In the genomic region with DNA sequence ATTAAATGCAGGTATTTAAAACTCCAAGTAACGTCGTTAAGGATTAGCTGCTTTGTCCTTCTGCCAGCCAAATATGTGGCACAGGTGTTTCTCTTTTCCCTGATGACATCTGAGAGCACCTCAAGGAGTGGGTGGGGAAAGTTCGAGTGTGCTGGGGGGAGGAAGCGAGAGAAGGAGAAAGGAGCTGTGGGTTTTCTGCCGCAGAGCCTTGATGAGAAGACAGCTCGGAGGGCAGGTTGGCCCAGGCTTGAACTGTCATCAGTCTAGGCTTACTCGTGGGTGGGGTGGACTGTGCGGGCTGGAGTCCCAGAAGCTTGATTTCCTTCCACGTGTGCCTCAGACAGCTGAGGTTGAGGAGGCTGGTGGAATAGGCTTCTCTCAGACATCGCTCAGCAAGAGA, we compare ENCODE assay signal across 8 cellular contexts. TPM values are rescaled to one million over a fixed set of nuclear protein-coding genes. Genes with fewer than 3 reads are reported as not detected.
DNase-seq lines count a peak whose midpoint lies in the region; ATAC-seq and TF ChIP-seq lines count a peak whose summit lies in the region.

No MANE protein-coding gene starts in this region.

- H3K27me3 Mint-ChIP-seq in central memory CD8-positive, alpha-beta T cell, result no peaks in the 10 kb centered on the region

- intact Hi-C loops in cardiac septum (cut with DNase I), result loop anchor here (10.0 kb wide), 1 partner anchor 83 kb away; no protein-coding TSS in a partner anchor
- intact Hi-C loops in stomach (cut with DNase I; ENCODE audit: low total_unique reads), result no loop called here

- H3K4me1 ChIP-seq in stomach, result peaks cover 18 to 62% (median 43%) of the 10 kb centered on the region in 4 donors

- TF ChIP-seq EP300 in stomach (IDR thresholded peaks at IDR 0.05), result no peak

- H3K4me1 Mint-ChIP-seq in central memory CD8-positive, alpha-beta T cell, result peaks cover 86% of the 10 kb centered on the region

- peak overlapping the region; percentile 92 for H3K27ac Mint-ChIP-seq in central memory CD8-positive, alpha-beta T cell (ENCODE audit: low read depth)

- no peak for TF ChIP-seq POLR2A in stomach (IDR thresholded peaks at IDR 0.05)

- ATAC-seq in GM18520 (IDR thresholded peaks at IDR 0.05; ENCODE audit: unreplicated experiment) (peak; percentile 35), HG02763 (IDR thresholded peaks at IDR 0.05; ENCODE audit: unreplicated experiment) (peak; percentile 69)
- peak; percentile 58 for ATAC-seq in central memory CD8-positive, alpha-beta T cell (replicated peaks; ENCODE audit: extremely low read depth, poor library complexity, severe bottlenecking)

- no peaks in the 10 kb centered on the region for H3K9me3 Mint-ChIP-seq in central memory CD8-positive, alpha-beta T cell

- H3K4me3 Mint-ChIP-seq in central memory CD8-positive, alpha-beta T cell, result peak overlapping the region; percentile 73

- WGBS in stomach, 5 donors, result 40 to 64% (median 46%) methylated on average over 10 of the region's 10 CpGs

- no peak overlapping the region for H3K4me3 ChIP-seq in stomach

- H3K27ac ChIP-seq in stomach, result peak overlapping the region in 2 of 5 donors; percentile 68 to 79

- peaks cover 37% of the 10 kb centered on the region for H3K36me3 Mint-ChIP-seq in central memory CD8-positive, alpha-beta T cell (ENCODE audit: insufficient read depth)

- H3K9me3 ChIP-seq in stomach, result no peaks in the 10 kb centered on the region

- H3K27me3 ChIP-seq in stomach, result no peaks in the 10 kb centered on the region

- H3K36me3 ChIP-seq in stomach, result peaks cover 0 to 8% (median 3%) of the 10 kb centered on the region in 4 donors

- TF ChIP-seq CTCF in stomach (IDR thresholded peaks at IDR 0.05), result no peak

- DNase-seq in T-helper 9 cell (peak; percentile 65), cardiac septum (ENCODE audit: low spot score) (no peak), stomach (no peak), AG20443 (ENCODE audit: low spot score) (no peak)
- DNase-seq in central memory CD8-positive, alpha-beta T cell (ENCODE audit: low spot score in 2 of 2), result peak; percentile 39 to 61
- peak; percentile 64 to 79 for DNase-seq in stimulated activated CD4-positive, alpha-beta T cell treated with anti-CD3 and anti-CD28 coated beads, Interleukin-4, amount 100 ng/mL, for 48 hours (ENCODE audit: low read depth in 2 of 2)

RNA-seq across cellular contexts. Expression of a gene that starts 15.9 kb away (rescaled TPM):
- total RNA-seq in cardiac septum (8.0 TPM), stomach (100 to 1,000 TPM in 1 of 5 donors, 10 to 100 TPM in 4; 17.2 to 161 (median 25.9) TPM)
- 1 to 10 TPM in 2 of 3 donors, under 1 TPM in 1; 0.76 to 2.0 (median 1.8) TPM for polyA plus RNA-seq in stomach

Comparison
In these comparisons a context has a peak if more than half of its experiments do, and no peak if none do; other contexts are left out.
1. DNase-seq: peak in T-helper 9 cell (single experiment), central memory CD8-positive, alpha-beta T cell (2 of 2) and stimulated activated CD4-positive, alpha-beta T cell treated with anti-CD3 and anti-CD28 coated beads, Interleukin-4, amount 100 ng/mL, for 48 hours (2 of 2); none in cardiac septum (single experiment), stomach (single experiment) and AG20443 (single experiment).
2. Peak in every context shown above with its lines, with median percentiles within 50 percentile points of each other: ATAC-seq.